In genomic region chr5:116773926-116774325, GRCh38 we compare ENCODE assay signal across 18 cellular contexts.
"Had no signal": no experiment of that assay in that cellular context is flagged by ENCODE, and none has a peak within 500 bp of the region (broad histone marks: within the 10 kb centered on the region; RNA-seq: fewer than 3 reads in every experiment).

No MANE protein-coding gene starts in this region.

- H3K27ac ChIP-seq: foreskin keratinocyte, left ventricle myocardium inferior, transverse colon, uterus had no signal

- H3K9me3 ChIP-seq: left ventricle myocardium inferior, transverse colon, uterus had no signal

- H3K27me3 ChIP-seq: foreskin keratinocyte, transverse colon, uterus had no signal

- DNase-seq: activated B cell treated with CpG ODN at 0.5 μM for 24 hours; activated CD4-positive, alpha-beta T cell treated with anti-CD3 and anti-CD28 coated beads for 36 hours; activated CD4-positive, alpha-beta T cell treated with anti-CD3 and anti-CD28 coated beads, Interleukin-2, amount 50 U/mL, for 4 hours; activated CD8-positive, alpha-beta memory T cell treated with anti-CD3 and anti-CD28 coated beads for 24 hours; activated CD8-positive, alpha-beta memory T cell treated with anti-CD3 and anti-CD28 coated beads, Interleukin-2, amount 50 U/mL, for 4 hours; activated T-cell treated with anti-CD3 and anti-CD28 coated beads, Interleukin-2, amount 50 U/mL, for 24 hours; aorta; erythroblast; foreskin keratinocyte; left ventricle myocardium inferior; stimulated activated CD4-positive, alpha-beta T cell treated with anti-CD3 and anti-CD28 coated beads, Interleukin-2, amount 100 ng/mL, for 48 hours; stimulated activated CD8-positive, alpha-beta memory T cell treated with anti-CD3 and anti-CD28 coated beads, Interleukin-4, amount 100 ng/mL, for 48 hours; stimulated activated naive B cell treated with anti-CD40 and anti-IgM and Interleukin-4, amounts not matched to agents 10 μg/mL and 1 μg/mL and 100 μg/mL, for 72 hours; T1000; transverse colon; uterus had no signal

- ATAC-seq: activated CD4-positive, alpha-beta T cell treated with anti-CD3 and anti-CD28 coated beads for 36 hours; activated naive CD4-positive, alpha-beta T cell treated with anti-CD3 and anti-CD28 coated beads, Interleukin-2, amount 50 U/mL, for 72 hours; activated T-helper 17 cell treated with anti-CD3 and anti-CD28 coated beads, Interleukin-2, amount 50 U/mL, for 72 hours; foreskin keratinocyte; stimulated activated naive B cell treated with anti-CD40 and anti-IgM and Interleukin-4, amounts not matched to agents 10 μg/mL and 1 μg/mL and 100 μg/mL, for 72 hours had no signal

- H3K4me1 ChIP-seq: foreskin keratinocyte, transverse colon, uterus had no signal

- H3K36me3 ChIP-seq: left ventricle myocardium inferior, transverse colon, uterus had no signal

- H3K4me3 ChIP-seq: left ventricle myocardium inferior, transverse colon, uterus had no signal
